In genomic region chr14:103519043-103519836, GRCh38 we compare ENCODE assay signal across 8 cellular contexts. TPM values are rescaled to one million over a fixed set of nuclear protein-coding genes. Genes with fewer than 3 reads are reported as not detected.
DNase-seq lines count a peak whose midpoint lies in the region; ATAC-seq, FAIRE-seq and TF ChIP-seq lines count a peak whose summit lies in the region.

No MANE protein-coding gene starts in this region.

- CTCF ChIA-PET in HCT116 (lab: Charles Lee): interaction anchor here (0.6 to 3.4 kb wide), 9 partner anchors 9 to 42 kb away, joined by 3 to 38 read pairs (median 4); partner anchors contain the start of gene TRMT61A
- CTCF ChIA-PET in activated CD8-positive, alpha-beta T cell treated with anti-CD3 and anti-CD28 coated beads, Interleukin-2, amount 10 ng/mL, durations not matched to agents 7 days and 5 days (lab: Charles Lee): interaction anchor here (0.6 to 2.7 kb wide), 21 partner anchors 10 to 126 kb away, joined by 3 to 23 read pairs (median 4); partner anchors contain the start of genes BAG5, COA8 and TRMT61A

- intact Hi-C loops in HCT116 (cut with micrococcal nuclease): no loop called here

- H3K9me3 Mint-ChIP-seq in astrocyte (ENCODE audit: unreplicated experiment) (no peaks in the 10 kb centered on the region), mesothelial cell of epicardium (no peaks in the 10 kb centered on the region)
- H3K9me3 Mint-ChIP-seq in activated CD8-positive, alpha-beta T cell treated with anti-CD3 and anti-CD28 coated beads, Interleukin-2, amount 10 ng/mL, durations not matched to agents 7 days and 5 days (ENCODE audit: insufficient read depth): no peaks in the 10 kb centered on the region

- peaks cover 13 to 45% of the 10 kb centered on the region in 2 experiments; a peak in 3 of 4 replicates for H3K4me1 ChIP-seq in HCT116 (ENCODE audit: control insufficient read depth in 1 of 2, insufficient read depth in 2 of 2, low read length in 2 of 2)
- H3K4me1 ChIP-seq in astrocyte (ENCODE audit: insufficient read depth, low read length): peaks cover 34% of the 10 kb centered on the region

- H3K9me3 ChIP-seq in HCT116 (ENCODE audit: control insufficient read depth in 1 of 2, insufficient read depth in 1 of 2, low read depth in 1 of 2, low read length in 2 of 2) (no peaks in the 10 kb centered on the region), astrocyte (ENCODE audit: insufficient read depth, low read depth, low read length) (no peaks in the 10 kb centered on the region)

- H3K36me3 ChIP-seq in HCT116 (ENCODE audit: control insufficient read depth in 1 of 2, insufficient read depth in 2 of 2, low read length in 2 of 2): peaks cover 0 to 12% of the 10 kb centered on the region in 2 experiments; a peak in 2 of 4 replicates
- no peaks in the 10 kb centered on the region for H3K36me3 ChIP-seq in astrocyte (ENCODE audit: insufficient read depth, low read length)

- H3K9ac ChIP-seq in HCT116 (ENCODE audit: low read length) (no peak overlapping the region), astrocyte (ENCODE audit: low read length) (no peak overlapping the region)

- H3K27ac Mint-ChIP-seq in astrocyte (ENCODE audit: unreplicated experiment) (peak overlapping the region; percentile 78), mesothelial cell of epicardium (no peak overlapping the region)
- no peak overlapping the region for H3K27ac Mint-ChIP-seq in activated CD8-positive, alpha-beta T cell treated with anti-CD3 and anti-CD28 coated beads, Interleukin-2, amount 10 ng/mL, durations not matched to agents 7 days and 5 days

- H3K4me3 Mint-ChIP-seq in astrocyte (ENCODE audit: unreplicated experiment) (peak overlapping the region; percentile 77), mesothelial cell of epicardium (peak overlapping the region; percentile 52)
- H3K4me3 Mint-ChIP-seq in activated CD8-positive, alpha-beta T cell treated with anti-CD3 and anti-CD28 coated beads, Interleukin-2, amount 10 ng/mL, durations not matched to agents 7 days and 5 days: no peak overlapping the region

- H3K4me1 Mint-ChIP-seq in astrocyte (ENCODE audit: low read depth, unreplicated experiment) (peaks cover 21% of the 10 kb centered on the region), mesothelial cell of epicardium (peaks cover 23% of the 10 kb centered on the region)
- peaks cover 20% of the 10 kb centered on the region for H3K4me1 Mint-ChIP-seq in activated CD8-positive, alpha-beta T cell treated with anti-CD3 and anti-CD28 coated beads, Interleukin-2, amount 10 ng/mL, durations not matched to agents 7 days and 5 days (ENCODE audit: low read depth)

- H3K27me3 ChIP-seq in HCT116 (ENCODE audit: insufficient read depth, low read length): no peaks in the 10 kb centered on the region
- H3K27me3 ChIP-seq in astrocyte (ENCODE audit: insufficient read depth, low read length): peaks cover 14% of the 10 kb centered on the region

- TF ChIP-seq RAD21 in HCT116 (IDR thresholded peaks at IDR 0.05; ENCODE audit: low read depth): no peak

- H3K4me2 ChIP-seq in HCT116 (ENCODE audit: low read length) (peak overlapping the region; percentile 13), astrocyte (ENCODE audit: low read length) (peak overlapping the region; percentile 4)

- ATAC-seq in HCT116 (no peak), HG02678 (IDR thresholded peaks at IDR 0.05; ENCODE audit: unreplicated experiment) (no peak)
- ATAC-seq in activated CD8-positive, alpha-beta T cell treated with anti-CD3 and anti-CD28 coated beads, Interleukin-2, amount 10 ng/mL, durations not matched to agents 7 days and 5 days: no peak

- H3K79me2 ChIP-seq in HCT116 (ENCODE audit: insufficient read depth, low read length) (peaks cover 16% of the 10 kb centered on the region; the same call in 1 of the 2 replicates), astrocyte (ENCODE audit: insufficient read depth, low read length) (no peaks in the 10 kb centered on the region)

- H3K27ac ChIP-seq in HCT116 (ENCODE audit: low read depth, low read length) (peak overlapping the region; percentile 73; the same call in 1 of the 2 replicates), astrocyte (ENCODE audit: low read depth, low read length) (no peak overlapping the region)

- no peak overlapping the region for H3K4me3 ChIP-seq in HCT116 (replicated peaks in 1 of 2; ENCODE audit: low read depth in 1 of 2, low read length in 2 of 2)
- no peak overlapping the region for H3K4me3 ChIP-seq in astrocyte (ENCODE audit: insufficient read depth, low read depth, low read length)

- POLR2A ChIA-PET in HCT116 (lab: Charles Lee): interaction anchor here (1.0 to 1.7 kb wide), 4 partner anchors 10 to 33 kb away, joined by 3 to 11 read pairs (median 4); partner anchors contain the start of gene TRMT61A
- POLR2A ChIA-PET in activated CD8-positive, alpha-beta T cell treated with anti-CD3 and anti-CD28 coated beads, Interleukin-2, amount 10 ng/mL, durations not matched to agents 7 days and 5 days (lab: Charles Lee): interaction anchor here (1.0 to 1.6 kb wide), 2 partner anchors 43 to 185 kb away, joined by 4 to 5 read pairs; partner anchors contain the start of gene EIF5

- no peak for TF ChIP-seq CTCF in HCT116 (IDR thresholded peaks at IDR 0.05 in 2 of 3, conservative IDR thresholded peaks at IDR 0.05 in 1 of 3; ENCODE audit: borderline replicate concordance in 1 of 3, insufficient read depth in 1 of 3, low read depth in 2 of 3, low read length in 2 of 3)
- no peak for TF ChIP-seq CTCF in astrocyte (IDR thresholded peaks at IDR 0.05; ENCODE audit: insufficient read depth, low read depth, low read length)
- TF ChIP-seq CTCF in mesothelial cell of epicardium (IDR thresholded peaks at IDR 0.05; ENCODE audit: unreplicated experiment): no peak

- peaks cover 6% of the 10 kb centered on the region for H3K27me3 Mint-ChIP-seq in astrocyte (ENCODE audit: low read depth, unreplicated experiment)
- peaks cover 25% of the 10 kb centered on the region for H3K27me3 Mint-ChIP-seq in mesothelial cell of epicardium (ENCODE audit: low read depth)
- peaks cover 12% of the 10 kb centered on the region for H3K27me3 Mint-ChIP-seq in activated CD8-positive, alpha-beta T cell treated with anti-CD3 and anti-CD28 coated beads, Interleukin-2, amount 10 ng/mL, durations not matched to agents 7 days and 5 days (ENCODE audit: low read depth)

- H2AFZ ChIP-seq in HCT116 (ENCODE audit: low read depth, low read length, poor library complexity, severe bottlenecking) (no peak overlapping the region), astrocyte (ENCODE audit: low read depth, low read length) (no peak overlapping the region)

- no peak for TF ChIP-seq POLR2A in HCT116 (IDR thresholded peaks at IDR 0.05; ENCODE audit: borderline replicate concordance, extremely low read depth, insufficient read depth, insufficient read length)

- no peaks in the 10 kb centered on the region for H3K9me2 ChIP-seq in HCT116 (ENCODE audit: insufficient read depth)

- no peak for FAIRE-seq in astrocyte (lab: Jason Lieb, UNC)

- H4K20me1 ChIP-seq in HCT116 (ENCODE audit: insufficient read depth) (no peaks in the 10 kb centered on the region; the same call in 1 of the 2 replicates), astrocyte (ENCODE audit: insufficient read depth, low read length) (peaks cover 56% of the 10 kb centered on the region)

- peak; percentile 50 for DNase-seq in AG08396 (ENCODE audit: low spot score)
- no peak for DNase-seq in HCT116 (ENCODE audit: low read depth, low spot score)
- no peak for DNase-seq in astrocyte (ENCODE audit: low read depth)
- DNase-seq in mesothelial cell of epicardium (ENCODE audit: low spot score in 2 of 2, unreplicated experiment in 2 of 2): no peak
- no peak for DNase-seq in stimulated activated CD4-positive, alpha-beta T cell treated with anti-CD3 and anti-CD28 coated beads, Interleukin-4, amount 100 ng/mL, for 24 hours
- no peak for DNase-seq in SK-N-DZ (ENCODE audit: low spot score)
- DNase-seq in activated CD8-positive, alpha-beta T cell treated with anti-CD3 and anti-CD28 coated beads, Interleukin-2, amount 10 ng/mL, durations not matched to agents 7 days and 5 days: no peak

- H3K36me3 Mint-ChIP-seq in astrocyte (ENCODE audit: low read depth, unreplicated experiment) (peaks cover 3% of the 10 kb centered on the region), mesothelial cell of epicardium (no peaks in the 10 kb centered on the region)
- H3K36me3 Mint-ChIP-seq in activated CD8-positive, alpha-beta T cell treated with anti-CD3 and anti-CD28 coated beads, Interleukin-2, amount 10 ng/mL, durations not matched to agents 7 days and 5 days (ENCODE audit: low read depth): no peaks in the 10 kb centered on the region

- no TSS peak for BruUV-seq in HCT116 (replicated peaks; lab: Mats Ljungman, UMichigan)

- RAD21 ChIA-PET in HCT116 (lab: Charles Lee; ENCODE audit: low non-redundant PET in 1 of 2, low total read pairs in 2 of 2, uncharacterized antibody in 2 of 2, unreplicated experiment in 2 of 2): interaction anchor here (1.4 kb wide), 2 partner anchors 27 to 28 kb away, joined by 5 to 6 read pairs; no protein-coding TSS in a partner anchor

RNA-seq across cellular contexts. Expression of gene CKB, which starts 3.4 kb away (rescaled TPM):
- total RNA-seq in HCT116 (2021; ENCODE audit: unreplicated experiment) (605 TPM), astrocyte (174 and 178 TPM in 2 replicates), mesothelial cell of epicardium (50.6 to 56.7 TPM (median 53.3 TPM) in 3 replicates)
- 804 and 838 TPM in 2 replicates for polyA plus RNA-seq in HCT116 (2012)
- polyA plus RNA-seq in SK-N-DZ (2014; cell fraction: cytosol; rRNA removed): 292 and 306 TPM in 2 replicates
- polyA plus RNA-seq in SK-N-DZ (2014; cell fraction: nucleus; rRNA removed): 803 and 868 TPM in 2 replicates
- total RNA-seq in activated CD8-positive, alpha-beta T cell treated with anti-CD3 and anti-CD28 coated beads, Interleukin-2, amount 10 ng/mL, durations not matched to agents 7 days and 5 days: 1 to 10 TPM; 2.2 to 2.7 TPM

RNA-seq across cellular contexts. Expression of gene TRMT61A, which starts 9.8 kb away (rescaled TPM):
- 14.9 TPM for total RNA-seq in HCT116 (2021; ENCODE audit: unreplicated experiment)
- 8.4 and 8.5 TPM in 2 replicates for polyA plus RNA-seq in HCT116 (2012)
- 11.9 and 12.4 TPM in 2 replicates for total RNA-seq in astrocyte
- 8.7 to 9.5 TPM (median 9.5 TPM) in 3 replicates for total RNA-seq in mesothelial cell of epicardium
- 11.0 and 13.1 TPM in 2 replicates for polyA plus RNA-seq in SK-N-DZ (2014; cell fraction: cytosol; rRNA removed)
- 10.7 and 13.8 TPM in 2 replicates for polyA plus RNA-seq in SK-N-DZ (2014; cell fraction: nucleus; rRNA removed)
- 1 to 10 TPM; 8.5 to 8.8 TPM for total RNA-seq in activated CD8-positive, alpha-beta T cell treated with anti-CD3 and anti-CD28 coated beads, Interleukin-2, amount 10 ng/mL, durations not matched to agents 7 days and 5 days

RNA-seq across cellular contexts. Expression of gene BAG5, which starts 43.2 kb away (rescaled TPM):
- total RNA-seq in HCT116 (2021; ENCODE audit: unreplicated experiment) (27.0 TPM), astrocyte (32.3 and 35.2 TPM in 2 replicates), mesothelial cell of epicardium (21.8 to 23.5 TPM (median 22.2 TPM) in 3 replicates)
- polyA plus RNA-seq in HCT116 (2012): 8.0 and 10.5 TPM in 2 replicates
- 10.6 and 12.5 TPM in 2 replicates for polyA plus RNA-seq in SK-N-DZ (2014; cell fraction: cytosol; rRNA removed)
- polyA plus RNA-seq in SK-N-DZ (2014; cell fraction: nucleus; rRNA removed): 6.9 and 7.6 TPM in 2 replicates
- 10 to 100 TPM; 31.1 to 33.2 TPM for total RNA-seq in activated CD8-positive, alpha-beta T cell treated with anti-CD3 and anti-CD28 coated beads, Interleukin-2, amount 10 ng/mL, durations not matched to agents 7 days and 5 days

RNA-seq across cellular contexts. Expression of gene COA8, which starts 43.5 kb away (rescaled TPM):
- total RNA-seq in HCT116 (2021; ENCODE audit: unreplicated experiment): 29.4 TPM
- 15.6 and 18.0 TPM in 2 replicates for polyA plus RNA-seq in HCT116 (2012)
- 56.2 TPM in 2 replicates for total RNA-seq in astrocyte
- total RNA-seq in mesothelial cell of epicardium: 35.4 to 38.8 TPM (median 36.0 TPM) in 3 replicates
- polyA plus RNA-seq in SK-N-DZ (2014; cell fraction: cytosol; rRNA removed): 12.2 and 20.0 TPM in 2 replicates
- 3.6 and 11.8 TPM in 2 replicates for polyA plus RNA-seq in SK-N-DZ (2014; cell fraction: nucleus; rRNA removed)
- 10 to 100 TPM; 28.3 to 34.3 TPM for total RNA-seq in activated CD8-positive, alpha-beta T cell treated with anti-CD3 and anti-CD28 coated beads, Interleukin-2, amount 10 ng/mL, durations not matched to agents 7 days and 5 days

Comparison
In these comparisons a context has a peak if more than half of its experiments do, and no peak if none do; other contexts are left out.
1. RNA of gene CKB, which starts 3.4 kb away (total RNA-seq): 605 TPM in HCT116 (single experiment), 174 to 178 TPM in astrocyte and 50.6 to 56.7 TPM in mesothelial cell of epicardium; 2.2 to 2.7 TPM in activated CD8-positive, alpha-beta T cell treated with anti-CD3 and anti-CD28 coated beads, Interleukin-2, amount 10 ng/mL, durations not matched to agents 7 days and 5 days; every median in the first group is over 10 times any median in the second.